22 cellular contexts compared by ENCODE assay signal in genomic region chr19:35812220-35813042, GRCh38. TPM values are rescaled to one million over a fixed set of nuclear protein-coding genes. Genes with fewer than 3 reads are reported as not detected.
A peak's percentile ranks its signal among the peaks of the same experiment; 100 is the strongest.
DNase-seq lines count a peak whose midpoint lies in the region; ATAC-seq, FAIRE-seq and TF ChIP-seq lines count a peak whose summit lies in the region.
"Had no signal": no experiment of that assay in that cellular context is flagged by ENCODE, and none has a peak within 500 bp of the region (broad histone marks: within the 10 kb centered on the region; RNA-seq: fewer than 3 reads in every experiment).

PRODH2 (minus strand) TSS chr19:35812845; CDS start chr19:35812805, 40 bp downstream.

- intact Hi-C loops in GM12878 (cut with micrococcal nuclease; ENCODE audit: unreplicated experiment) = no loop called here
- intact Hi-C loops in CD4-positive, alpha-beta T cell (cut with DNase I, micrococcal nuclease) = no loop called here

- H3K9ac ChIP-seq in GM12878 (ENCODE audit: control insufficient read depth, insufficient read depth, low read length) = no peak within 1 kb of the TSS

- H2AFZ ChIP-seq in GM12878 (ENCODE audit: control insufficient read depth, low read depth, low read length) = no peak within 1 kb of the TSS

- H3K27ac ChIP-seq in GM12878 (ENCODE audit: control insufficient read depth, insufficient read depth) (no peak within 1 kb of the TSS), small intestine (ENCODE audit: low read depth in 1 of 2, low read length in 1 of 2) (no peak within 1 kb of the TSS), SJCRH30 (no peak within 1 kb of the TSS)
- no peak within 1 kb of the TSS for H3K27ac ChIP-seq in CD4-positive, alpha-beta T cell (ENCODE audit: low read depth, low read length)

- H3K4me3 ChIP-seq in GM12878 (no peak within 1 kb of the TSS), small intestine (ENCODE audit: low read depth in 1 of 2, low read length in 2 of 2) (no peak within 1 kb of the TSS), SJCRH30 (no peak within 1 kb of the TSS)

- H4K20me1 ChIP-seq in GM12878 (ENCODE audit: control insufficient read depth, insufficient read depth) = no peaks in the 10 kb centered on the region

- H3K36me3 Mint-ChIP-seq in CD4-positive, alpha-beta T cell (ENCODE audit: low read depth) = no peaks in the 10 kb centered on the region
- H3K36me3 Mint-ChIP-seq: CD14-positive monocyte had no signal

- no peak for FAIRE-seq in GM12878 (lab: Jason Lieb, UNC)
- no peak for FAIRE-seq in small intestine (lab: Jason Lieb, UNC)
- FAIRE-seq: GM19239 had no signal

- no peak within 1 kb of the TSS for H3K27ac Mint-ChIP-seq in CD4-positive, alpha-beta T cell

- BruUV-seq in GM12878 (replicated peaks; lab: Mats Ljungman, UMichigan) = no TSS peak

- H3K27me3 Mint-ChIP-seq in CD4-positive, alpha-beta T cell = peaks cover 23% of the 10 kb centered on the region

- CTCF ChIA-PET in GM12878 (lab: Yijun Ruan, JAX) = interaction anchor here (1.8 kb wide), 1 partner anchor 120 kb away, joined by 7 read pairs; no protein-coding TSS in a partner anchor
- CTCF ChIA-PET in CD4-positive, alpha-beta T cell (lab: Charles Lee) = no interaction called here

- H3K4me1 ChIP-seq in GM12878 (ENCODE audit: control insufficient read depth, insufficient read depth, low read length) = no peaks in the 10 kb centered on the region
- H3K4me1 ChIP-seq in small intestine (ENCODE audit: control insufficient read depth in 2 of 2, insufficient read depth in 1 of 2, low read depth in 1 of 2, low read length in 1 of 2) = no peaks in the 10 kb centered on the region
- no peaks in the 10 kb centered on the region for H3K4me1 ChIP-seq in SJCRH30

- TF ChIP-seq EP300 in GM12878 (IDR thresholded peaks at IDR 0.05; ENCODE audit: borderline replicate concordance in 1 of 2, control insufficient read depth in 1 of 2, low read depth in 2 of 2, low read length in 2 of 2) = no peak

- H3K4me3 Mint-ChIP-seq in CD4-positive, alpha-beta T cell = no peak within 1 kb of the TSS
- H3K4me3 Mint-ChIP-seq: CD14-positive monocyte had no signal

- H3K9me3 Mint-ChIP-seq in CD4-positive, alpha-beta T cell = no peaks in the 10 kb centered on the region

- no peak within 1 kb of the TSS for H3K4me2 ChIP-seq in GM12878 (ENCODE audit: control insufficient read depth, insufficient read depth)

- POLR2A ChIA-PET in GM12878 (lab: Charles Lee) = interaction anchor here (0.8 kb wide), 1 partner anchor 10 kb away, joined by 3 read pairs; no protein-coding TSS in a partner anchor
- POLR2A ChIA-PET in CD4-positive, alpha-beta T cell (lab: Charles Lee) = no interaction called here

- H3K4me1 Mint-ChIP-seq in CD4-positive, alpha-beta T cell (ENCODE audit: low read depth) = no peaks in the 10 kb centered on the region
- H3K4me1 Mint-ChIP-seq: CD14-positive monocyte had no signal

- H3K36me3 ChIP-seq in GM12878 (ENCODE audit: control insufficient read depth in 2 of 2, insufficient read depth in 2 of 2, low read length in 1 of 2) (no peaks in the 10 kb centered on the region), small intestine (ENCODE audit: control insufficient read depth in 2 of 2, insufficient read depth in 2 of 2, low read length in 2 of 2) (no peaks in the 10 kb centered on the region), SJCRH30 (no peaks in the 10 kb centered on the region)

- WGBS in GM12878 (ENCODE audit: insufficient coverage, insufficient replicate concordance, low lambda C conversion rate, missing lambda C conversion rate) = 46% methylated on average over 26 of the region's 26 CpGs
- WGBS in small intestine, 3 donors = 48 to 68% (median 54%) methylated on average over 26 of the region's 26 CpGs

- ATAC-seq in GM12878 = peak; percentile 31; the same call in 1 of the 3 replicates
- ATAC-seq in left lobe of liver = peak; percentile 91
- ATAC-seq in CD4-positive, alpha-beta T cell (ENCODE audit: poor library complexity) = no peak

- TF ChIP-seq RAD21 in GM12878 (IDR thresholded peaks at IDR 0.05; ENCODE audit: insufficient read depth, low read depth, low read length) = no peak

- H3K79me2 ChIP-seq in GM12878 (ENCODE audit: control insufficient read depth, insufficient read depth, low read length) = no peaks in the 10 kb centered on the region

- in situ Hi-C loops in GM12878 (cut with MboI) = no loop called here

- SMC1A ChIA-PET in GM12878 (lab: Charles Lee; ENCODE audit: uncharacterized antibody, unreplicated experiment) = no interaction called here

- DNase-seq in COLO668 (lab: John Stamatoyannopoulos, UW; ENCODE audit: unreplicated experiment) (peak; percentile 6), GM12878 (ENCODE audit: low read depth, low spot score) (no peak), left lobe of liver (ENCODE audit: low spot score) (peak; percentile 87), small intestine (peak; percentile 25), dedifferentiated amniotic fluid mesenchymal stem cell (ENCODE audit: extremely low spot score) (no peak), SJCRH30 (no peak)
- DNase-seq in CD4-positive, alpha-beta T cell = no peak
- DNase-seq: AML-193; COR-L47; DMS 273 treated with DMSO at 0.1 percent for 48 hours; GDM1; KBM-7; NCI-H1105; NCI-H2081; NCI-H748 treated with DMSO at 0.1 percent for 48 hours; NK-92 treated with Interleukin-12 subunit alpha and Interleukin-12 subunit beta, amount 100 ng/mL, for 24 hours; SHP77 had no signal

- H3K9me3 ChIP-seq in GM12878 (replicated peaks; ENCODE audit: control insufficient read depth, insufficient read depth, low read length) (no peaks in the 10 kb centered on the region), small intestine (ENCODE audit: control insufficient read depth, low read depth) (no peaks in the 10 kb centered on the region), SJCRH30 (replicated peaks) (no peaks in the 10 kb centered on the region)
- H3K9me3 ChIP-seq in CD4-positive, alpha-beta T cell (ENCODE audit: control insufficient read depth, low read length) = no peaks in the 10 kb centered on the region

- TF ChIP-seq POLR2A in GM12878 (IDR thresholded peaks at IDR 0.05; ENCODE audit: low read depth, low read length) = no peak

- no peak for TF ChIP-seq CTCF in GM12878 (IDR thresholded peaks at IDR 0.05 in 2 of 3, conservative IDR thresholded peaks at IDR 0.05 in 1 of 3; ENCODE audit: control insufficient read depth in 2 of 3, extremely low read depth in 1 of 3, insufficient read depth in 1 of 3, low read depth in 3 of 3, low read length in 3 of 3)
- no peak for TF ChIP-seq CTCF in CD4-positive, alpha-beta T cell (IDR thresholded peaks at IDR 0.05)

- H3K27me3 ChIP-seq in GM12878 (replicated peaks in 1 of 2; ENCODE audit: control insufficient read depth in 2 of 2, insufficient read depth in 2 of 2, low read length in 1 of 2) = no peaks in the 10 kb centered on the region
- no peaks in the 10 kb centered on the region for H3K27me3 ChIP-seq in small intestine (ENCODE audit: control insufficient read depth in 2 of 2, insufficient read depth in 2 of 2, low read length in 2 of 2)
- H3K27me3 ChIP-seq in SJCRH30 = peaks cover 18% of the 10 kb centered on the region; the same call in 1 of the 2 replicates
- no peaks in the 10 kb centered on the region for H3K27me3 ChIP-seq in CD4-positive, alpha-beta T cell (ENCODE audit: control insufficient read depth, insufficient read depth, low read length)

- RAD21 ChIA-PET in GM12878 (lab: Charles Lee; ENCODE audit: unreplicated experiment) = no interaction called here

TF ChIP-seq in GM12878, 131 proteins besides CTCF, POLR2A, EP300 and RAD21 (continues in another document):
- no peak for TF ChIP-seq CBX5 (IDR thresholded peaks at IDR 0.05; ENCODE audit: low read depth)
- no peak for TF ChIP-seq ZNF384 (IDR thresholded peaks at IDR 0.05; ENCODE audit: borderline replicate concordance, low read depth, low read length)
- TF ChIP-seq MYC (IDR thresholded peaks at IDR 0.05; ENCODE audit: insufficient read depth, insufficient read length, insufficient replicate concordance, low read length, severe bottlenecking) = no peak
- TF ChIP-seq TCF12 (IDR thresholded peaks at IDR 0.05; ENCODE audit: low read depth, low read length) = no peak
- TF ChIP-seq CEBPB (IDR thresholded peaks at IDR 0.05; ENCODE audit: borderline replicate concordance in 1 of 2, low read depth in 2 of 2, low read length in 2 of 2) = no peak
- no peak for TF ChIP-seq POU2F2 (IDR thresholded peaks at IDR 0.05; ENCODE audit: borderline replicate concordance, low read depth, low read length)

RNA-seq across cellular contexts. Expression of gene PRODH2, which starts in this region (rescaled TPM):
- not detected in 2 replicates for total RNA-seq in GM12878 (2013; cell fraction: nucleolus; rRNA removed)
- total RNA-seq in GM12878 (2014; rRNA removed) (not detected in 2 replicates), GM12878 (2014; rRNA removed; fragmentation: Illumina TruSeq; extraction: Trizol) (not detected in 2 replicates), GM12878 (2021) (not detected in 2 replicates), left lobe of liver (196 TPM)
- not detected for polyA plus RNA-seq in GM12878 (2011; ENCODE audit: low read depth)
- polyA plus RNA-seq in GM12878 (2011; rRNA removed) (0.07 TPM in 1 of 2 replicates, not detected in the other), GM12878 (2014; fragmentation: Illumina TruSeq; extraction: Trizol) (not detected in 2 replicates), GM12878 (2014; fragmentation: Nextera tagmentation; extraction: Ambion mirVana) (not detected), GM12878 (2014; rRNA removed) (not detected in 2 replicates), GM12878 (2016; fragmentation: Nextera tagmentation; extraction: Ambion mirVana) (not detected), small intestine (under 1 TPM in 1 of 3 donors, not detected in 2; 0.54 TPM)
- 0.16 and 0.18 TPM in 2 replicates for polyA plus RNA-seq in GM12878 (2011; cell fraction: cytosol; rRNA removed)
- polyA plus RNA-seq in GM12878 (2011; cell fraction: nucleus; rRNA removed) = 0.55 and 1.3 TPM in 2 replicates
- polyA plus RNA-seq in GM12878 (2012) = not detected in 2 replicates
- not detected in 2 replicates for polyA minus RNA-seq in GM12878 (2011; rRNA and poly(A)+ RNA removed)
- polyA minus RNA-seq in GM12878 (2011; cell fraction: cytosol; rRNA and poly(A)+ RNA removed) = not detected in 2 replicates
- polyA minus RNA-seq in GM12878 (2011; cell fraction: nucleus; rRNA and poly(A)+ RNA removed) = not detected in 2 replicates
- total RNA-seq in SJCRH30 (2014; rRNA removed; shearing (Covaris generic)) = not detected in 2 replicates
- not detected for total RNA-seq in CD4-positive, alpha-beta T cell
- total RNA-seq: Daoy, H4, NCI-H460 had no signal
- polyA plus RNA-seq: CD14-positive monocyte had no signal

Comparison
In these comparisons a context has a peak if more than half of its experiments do, and no peak if none do; other contexts are left out.
1. RNA of gene PRODH2 (total RNA-seq): 196 TPM in left lobe of liver (single experiment); not detected in GM12878, not detected in SJCRH30 and not detected in CD4-positive, alpha-beta T cell; every median in the first group is over 100 times any median in the second.
2. Peak in DNase-seq in small intestine; RNA of the gene not detected or under 1 TPM.
3. DNase-seq: peak in COLO668 (single experiment) and left lobe of liver (single experiment); none in GM12878 (single experiment), dedifferentiated amniotic fluid mesenchymal stem cell (single experiment), SJCRH30 (0 of 2) and CD4-positive, alpha-beta T cell (0 of 10).